8 cellular contexts compared by ENCODE assay signal in genomic region chr14:32076278-32077080, GRCh38. TPM values are rescaled to one million over a fixed set of nuclear protein-coding genes. Genes with fewer than 3 reads are reported as not detected.
A peak's percentile ranks its signal among the peaks of the same experiment; 100 is the strongest.
DNase-seq lines count a peak whose midpoint lies in the region; ATAC-seq lines count a peak whose summit lies in the region.

No MANE protein-coding gene starts in this region.

- H3K36me3 Mint-ChIP-seq in activated CD8-positive, alpha-beta T cell treated with anti-CD3 and anti-CD28 coated beads, Interleukin-2, amount 10 ng/mL, durations not matched to agents 7 days and 5 days (ENCODE audit: low read depth): peaks cover 2% of the 10 kb centered on the region

- peak overlapping the region; percentile 83 for H3K27ac Mint-ChIP-seq in activated CD8-positive, alpha-beta T cell treated with anti-CD3 and anti-CD28 coated beads, Interleukin-2, amount 10 ng/mL, durations not matched to agents 7 days and 5 days

- no peaks in the 10 kb centered on the region for H3K9me3 Mint-ChIP-seq in activated CD8-positive, alpha-beta T cell treated with anti-CD3 and anti-CD28 coated beads, Interleukin-2, amount 10 ng/mL, durations not matched to agents 7 days and 5 days (ENCODE audit: insufficient read depth)

- H3K4me3 Mint-ChIP-seq in activated CD8-positive, alpha-beta T cell treated with anti-CD3 and anti-CD28 coated beads, Interleukin-2, amount 10 ng/mL, durations not matched to agents 7 days and 5 days: peak overlapping the region; percentile 93

- peak; percentile 60 for ATAC-seq in HG03439 (IDR thresholded peaks at IDR 0.05; ENCODE audit: unreplicated experiment)
- peak; percentile 67 for ATAC-seq in activated CD8-positive, alpha-beta T cell treated with anti-CD3 and anti-CD28 coated beads, Interleukin-2, amount 10 ng/mL, durations not matched to agents 7 days and 5 days

- POLR2A ChIA-PET in activated CD8-positive, alpha-beta T cell treated with anti-CD3 and anti-CD28 coated beads, Interleukin-2, amount 10 ng/mL, durations not matched to agents 7 days and 5 days (lab: Charles Lee): interaction anchor here (0.6 to 1.8 kb wide), 2 partner anchors 9 to 34 kb away, joined by 3 to 5 read pairs; no protein-coding TSS in a partner anchor

- peaks cover 31% of the 10 kb centered on the region for H3K4me1 Mint-ChIP-seq in activated CD8-positive, alpha-beta T cell treated with anti-CD3 and anti-CD28 coated beads, Interleukin-2, amount 10 ng/mL, durations not matched to agents 7 days and 5 days (ENCODE audit: low read depth)

- DNase-seq in Ammon's horn (ENCODE audit: low spot score) (peak; percentile 98), GM19238 (ENCODE audit: insufficient read length, low spot score) (peak; percentile 51), NCI-H524 treated with DMSO at 0.1 percent for 48 hours (lab: John Stamatoyannopoulos, UW) (peak; percentile 93), medulla oblongata (ENCODE audit: extremely low spot score) (peak; percentile 98)
- peak; percentile 80 for DNase-seq in activated CD8-positive, alpha-beta T cell treated with anti-CD3 and anti-CD28 coated beads, Interleukin-2, amount 10 ng/mL, durations not matched to agents 7 days and 5 days
- DNase-seq in effector CD8-positive, alpha-beta T cell (lab: John Stamatoyannopoulos, UW): peak; percentile 75
- DNase-seq in stimulated activated CD4-positive, alpha-beta T cell treated with anti-CD3 and anti-CD28 coated beads, TNF-alpha, amount 100 ng/mL, for 4 hours (ENCODE audit: low read depth in 3 of 3): peak; percentile 61 to 74 (median 67)

- peaks cover 5% of the 10 kb centered on the region for H3K27me3 Mint-ChIP-seq in activated CD8-positive, alpha-beta T cell treated with anti-CD3 and anti-CD28 coated beads, Interleukin-2, amount 10 ng/mL, durations not matched to agents 7 days and 5 days (ENCODE audit: low read depth)

- CTCF ChIA-PET in activated CD8-positive, alpha-beta T cell treated with anti-CD3 and anti-CD28 coated beads, Interleukin-2, amount 10 ng/mL, durations not matched to agents 7 days and 5 days (lab: Charles Lee): interaction anchor here (0.8 to 13.9 kb wide), 4 partner anchors 168 to 183 kb away, joined by 3 to 211 read pairs (median 3); no protein-coding TSS in a partner anchor

RNA-seq across cellular contexts. Expression of gene ARHGAP5, which starts 0.6 kb away (rescaled TPM):
- 10 to 100 TPM; 29.1 to 29.5 TPM for total RNA-seq in activated CD8-positive, alpha-beta T cell treated with anti-CD3 and anti-CD28 coated beads, Interleukin-2, amount 10 ng/mL, durations not matched to agents 7 days and 5 days

Comparison
In these comparisons a context has a peak if more than half of its experiments do, and no peak if none do; other contexts are left out.
1. Peak in every context shown above with its lines: DNase-seq and ATAC-seq.